In the genomic region with DNA sequence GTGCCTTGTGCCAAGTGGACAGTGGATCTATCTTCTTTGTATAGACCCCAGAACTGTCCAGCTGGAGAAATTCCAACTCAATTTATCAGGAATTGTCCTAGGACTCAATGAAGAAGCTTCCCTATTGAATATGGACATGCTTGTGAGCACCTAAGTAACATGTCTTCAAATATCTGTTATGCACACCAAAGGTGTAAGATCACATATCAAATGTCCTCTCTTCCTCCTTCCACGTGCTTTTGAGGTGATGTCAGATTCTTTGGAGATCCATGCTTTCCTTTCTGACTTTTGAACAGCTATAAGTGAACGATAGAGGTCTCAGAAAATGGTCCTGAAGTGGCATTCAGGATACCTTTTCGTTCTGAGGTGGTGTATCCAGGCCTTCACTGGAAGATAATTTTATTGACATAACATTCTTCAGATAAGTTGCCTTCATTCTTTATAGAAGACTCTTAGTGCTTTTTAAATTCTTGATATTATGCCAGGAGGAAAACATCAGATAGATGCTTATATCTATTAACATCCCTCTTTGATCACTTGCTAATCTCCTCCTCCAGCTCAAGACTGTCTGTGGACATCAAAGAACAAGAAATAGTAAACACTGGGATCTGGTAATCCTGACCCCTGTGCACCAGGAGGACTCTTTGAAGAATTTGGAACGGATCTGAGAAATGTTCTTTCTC, we compare ENCODE assay signal across 17 cellular contexts.
DNase-seq lines count a peak whose midpoint lies in the region; ATAC-seq and TF ChIP-seq lines count a peak whose summit lies in the region.
"Had no signal": no experiment of that assay in that cellular context is flagged by ENCODE, and none has a peak within 500 bp of the region (broad histone marks: within the 10 kb centered on the region; RNA-seq: fewer than 3 reads in every experiment).

No MANE protein-coding gene starts in this region.

- CTCF ChIA-PET in CD4-positive, alpha-beta memory T cell (lab: Charles Lee; ENCODE audit: partially characterized antibody) = no interaction called here

- H3K27me3 Mint-ChIP-seq in nephron (ENCODE audit: low read depth) = no peaks in the 10 kb centered on the region
- H3K27me3 Mint-ChIP-seq in CD4-positive, alpha-beta memory T cell = peaks cover 1 to 8% of the 10 kb centered on the region in 2 donors

- H2AFZ ChIP-seq in Karpas-422 (ENCODE audit: low read length) = no peak overlapping the region

- H3K9ac ChIP-seq in BLaER1 (peak overlapping the region; percentile 70; the same call in 1 of the 2 replicates), Karpas-422 (ENCODE audit: low read length) (peak overlapping the region; percentile 77)

- H3K4me3 ChIP-seq in BLaER1 = no peak overlapping the region
- 0 out of 2 replicates have a peak overlapping the region, but pooled peaks have one; percentile 35 for H3K4me3 ChIP-seq in Karpas-422 (ENCODE audit: low read length)
- H3K4me3 ChIP-seq in adrenal gland = no peak overlapping the region
- H3K4me3 ChIP-seq in CD4-positive, alpha-beta memory T cell (ENCODE audit: low read length in 2 of 2) = no peak overlapping the region
- no peak overlapping the region for H3K4me3 ChIP-seq in body of pancreas
- H3K4me3 ChIP-seq: HAP-1, PC-9, SJCRH30 had no signal

- ATAC-seq in GM18867 (IDR thresholded peaks at IDR 0.05; ENCODE audit: unreplicated experiment) (no peak), GM19023 (IDR thresholded peaks at IDR 0.05; ENCODE audit: unreplicated experiment) (no peak), body of pancreas (no peak)

- H3K27ac Mint-ChIP-seq in nephron = peak overlapping the region; percentile 8 to 89 (median 16)
- H3K27ac Mint-ChIP-seq in CD4-positive, alpha-beta memory T cell = no peak overlapping the region

- H3K4me2 ChIP-seq in BLaER1 (peak overlapping the region; percentile 67), Karpas-422 (ENCODE audit: low read depth, low read length, poor library complexity, severe bottlenecking) (peak overlapping the region; percentile 95)

- H3K4me1 Mint-ChIP-seq in nephron = peaks cover 49% of the 10 kb centered on the region
- peaks cover 4 to 7% (median 5%) of the 10 kb centered on the region in 4 donors for H3K4me1 Mint-ChIP-seq in CD4-positive, alpha-beta memory T cell

- H3K36me3 ChIP-seq in BLaER1 (no peaks in the 10 kb centered on the region), Karpas-422 (ENCODE audit: insufficient read depth, low read length) (no peaks in the 10 kb centered on the region), adrenal gland (replicated peaks in 1 of 2) (no peaks in the 10 kb centered on the region), body of pancreas (replicated peaks in 1 of 2; ENCODE audit: insufficient read depth in 1 of 2, low read depth in 2 of 2) (no peaks in the 10 kb centered on the region)
- H3K36me3 ChIP-seq in CD4-positive, alpha-beta memory T cell (ENCODE audit: insufficient read depth, low read length) = no peaks in the 10 kb centered on the region
- H3K36me3 ChIP-seq: HAP-1, SJCRH30 had no signal

- no peaks in the 10 kb centered on the region for H3K9me3 Mint-ChIP-seq in nephron
- H3K9me3 Mint-ChIP-seq in CD4-positive, alpha-beta memory T cell = peaks cover 0 to 5% (median 0%) of the 10 kb centered on the region in 8 donors

- H3K79me2 ChIP-seq in Karpas-422 (ENCODE audit: low read length) = peaks cover 4% of the 10 kb centered on the region; the same call in 1 of the 2 replicates

- no peaks in the 10 kb centered on the region for H3K36me3 Mint-ChIP-seq in nephron (ENCODE audit: low read depth)
- H3K36me3 Mint-ChIP-seq in CD4-positive, alpha-beta memory T cell = no peaks in the 10 kb centered on the region

- H3K9me3 ChIP-seq in BLaER1 (peaks cover 9% of the 10 kb centered on the region), Karpas-422 (ENCODE audit: low read length) (no peaks in the 10 kb centered on the region), adrenal gland (replicated peaks in 1 of 3) (no peaks in the 10 kb centered on the region), body of pancreas (no peaks in the 10 kb centered on the region)
- H3K9me3 ChIP-seq in CD4-positive, alpha-beta memory T cell (ENCODE audit: control insufficient read depth in 1 of 2, low read length in 2 of 2) = no peaks in the 10 kb centered on the region
- H3K9me3 ChIP-seq: HAP-1, SJCRH30 had no signal

- 64 to 68% (median 65%) methylated on average over 4 of the region's 4 CpGs for WGBS in adrenal gland, 4 donors
- WGBS in body of pancreas, 2 donors = 62 to 66% methylated on average over 4 of the region's 4 CpGs

- TF ChIP-seq POLR2A in adrenal gland (IDR thresholded peaks at IDR 0.05) (no peak), body of pancreas (IDR thresholded peaks at IDR 0.05) (no peak)

- H3K4me3 Mint-ChIP-seq in nephron = no peak overlapping the region
- H3K4me3 Mint-ChIP-seq in CD4-positive, alpha-beta memory T cell = no peak overlapping the region

- H3K27ac ChIP-seq in BLaER1 (peak overlapping the region; percentile 78), Karpas-422 (ENCODE audit: low read length) (peak overlapping the region; percentile 99), adrenal gland (peak overlapping the region in 4 of 5 donors; percentile 19 to 77 (median 60)), body of pancreas (no peak overlapping the region)
- no peak overlapping the region for H3K27ac ChIP-seq in CD4-positive, alpha-beta memory T cell (ENCODE audit: low read depth, low read length)
- H3K27ac ChIP-seq: C4-2B, SJCRH30 had no signal

- H4K20me1 ChIP-seq in BLaER1 (no peaks in the 10 kb centered on the region), Karpas-422 (ENCODE audit: insufficient read depth, low read depth, low read length) (no peaks in the 10 kb centered on the region)

- H3K4me1 ChIP-seq in BLaER1 (peaks cover 92% of the 10 kb centered on the region), Karpas-422 (ENCODE audit: low read length) (peaks cover 100% of the 10 kb centered on the region), adrenal gland (replicated peaks in 1 of 2) (peaks cover 26 to 32% of the 10 kb centered on the region in 2 donors), body of pancreas (peaks cover 12% of the 10 kb centered on the region)
- no peaks in the 10 kb centered on the region for H3K4me1 ChIP-seq in CD4-positive, alpha-beta memory T cell (ENCODE audit: insufficient read depth, low read length)
- H3K4me1 ChIP-seq: HAP-1 had no signal

- DNase-seq in Karpas-422 (peak; percentile 68), adrenal gland (no peak), body of pancreas (no peak)
- DNase-seq in CD4-positive, alpha-beta memory T cell = no peak
- DNase-seq: DMS 273 treated with DMSO at 0.1 percent for 48 hours, KG1, NCI-H2081 treated with DMSO at 0.1 percent for 48 hours, NCI-H526 treated with DMSO at 0.1 percent for 48 hours, SJCRH30, SW 1271 had no signal

- intact Hi-C loops in adrenal gland (cut with DNase I) = no loop called here
- intact Hi-C loops in CD4-positive, alpha-beta memory T cell (cut with micrococcal nuclease) = no loop called here
- intact Hi-C loops in body of pancreas (cut with DNase I) = no loop called here

- no peaks in the 10 kb centered on the region for H3K9me2 ChIP-seq in Karpas-422 (replicated peaks; ENCODE audit: insufficient read depth, low read length)

- TF ChIP-seq CTCF in adrenal gland (IDR thresholded peaks at IDR 0.05) = no peak
- no peak for TF ChIP-seq CTCF in nephron (IDR thresholded peaks at IDR 0.05; ENCODE audit: unreplicated experiment in 3 of 3)
- TF ChIP-seq CTCF in body of pancreas (IDR thresholded peaks at IDR 0.05) = no peak

- POLR2A ChIA-PET in CD4-positive, alpha-beta memory T cell (lab: Charles Lee; ENCODE audit: partially characterized antibody) = no interaction called here

- H3K27me3 ChIP-seq in BLaER1 (no peaks in the 10 kb centered on the region), Karpas-422 (ENCODE audit: low read length) (no peaks in the 10 kb centered on the region), adrenal gland (no peaks in the 10 kb centered on the region), body of pancreas (no peaks in the 10 kb centered on the region)
- no peaks in the 10 kb centered on the region for H3K27me3 ChIP-seq in CD4-positive, alpha-beta memory T cell (ENCODE audit: insufficient read depth, low read length)
- H3K27me3 ChIP-seq: SJCRH30 had no signal

Comparison
In these comparisons a context has a peak if more than half of its experiments do, and no peak if none do; other contexts are left out.
1. H3K27ac ChIP-seq: peak in BLaER1 (single experiment), Karpas-422 (single experiment) and adrenal gland (4 of 5); none in CD4-positive, alpha-beta memory T cell (single experiment) and body of pancreas (0 of 4).
2. H3K27ac Mint-ChIP-seq: peak in nephron (3 of 3); none in CD4-positive, alpha-beta memory T cell (0 of 7).